Comparison of ENCODE assay signal across 31 cellular contexts in genomic region chr14:41418851-41419250, GRCh38.
"Had no signal": no experiment of that assay in that cellular context is flagged by ENCODE, and none has a peak within 500 bp of the region (broad histone marks: within the 10 kb centered on the region; RNA-seq: fewer than 3 reads in every experiment).

No MANE protein-coding gene starts in this region.

- H3K27ac ChIP-seq: brain microvascular endothelial cell, coronary artery, dorsolateral prefrontal cortex, esophagus muscularis mucosa, foreskin keratinocyte, gastrocnemius medialis, heart right ventricle, hepatocyte, WERI-Rb-1 had no signal

- H3K4me2 ChIP-seq: hepatocyte had no signal

- DNase-seq: activated CD4-positive, alpha-beta memory T cell treated with anti-CD3 and anti-CD28 coated beads for 36 hours; activated CD4-positive, alpha-beta T cell treated with anti-CD3 and anti-CD28 coated beads for 36 hours; activated CD4-positive, alpha-beta T cell treated with anti-CD3 and anti-CD28 coated beads, Interleukin-2, amount 10 ng/mL, durations not matched to agents 24 days and 14 days; activated CD4-positive, CD25-positive, alpha-beta regulatory T cell; activated CD4-positive, CD25-positive, alpha-beta regulatory T cell treated with anti-CD3 and anti-CD28 coated beads, Interleukin-2, amount 50 U/mL, for 72 hours; activated CD8-positive, alpha-beta memory T cell treated with anti-CD3 and anti-CD28 coated beads, Interleukin-2, amount 10 ng/mL, durations not matched to agents 7 days and 5 days; activated CD8-positive, alpha-beta memory T cell treated with anti-CD3 and anti-CD28 coated beads, Interleukin-2, amount 50 U/mL, for 4 hours; activated CD8-positive, alpha-beta T cell treated with anti-CD3 and anti-CD28 coated beads, Interleukin-2, amount 10 ng/mL, durations not matched to agents 7 days and 5 days; activated gamma-delta T cell; activated naive CD4-positive, alpha-beta T cell; activated naive CD4-positive, alpha-beta T cell treated with anti-CD3 and anti-CD28 coated beads, Interleukin-2, amount 10 ng/mL, durations not matched to agents 7 days and 5 days; activated T-cell treated with anti-CD3 and anti-CD28 coated beads, Interleukin-2, amount 50 U/mL, for 24 hours; activated T-cell treated with anti-CD3 and anti-CD28 coated beads, Interleukin-2, amount 50 U/mL, for 72 hours; amniotic stem cell; anterior cingulate cortex; brain microvascular endothelial cell; dorsolateral prefrontal cortex; effector memory CD8-positive, alpha-beta T cell; erythroblast; foreskin keratinocyte; gastrocnemius medialis; heart right ventricle; T-helper 17 cell; T1000; WERI-Rb-1 had no signal

- H3K27me3 ChIP-seq: brain microvascular endothelial cell, esophagus muscularis mucosa, foreskin keratinocyte, gastrocnemius medialis, heart right ventricle, hepatocyte had no signal

- ATAC-seq: activated CD4-positive, alpha-beta T cell treated with anti-CD3 and anti-CD28 coated beads for 36 hours; activated CD8-positive, alpha-beta memory T cell treated with anti-CD3 and anti-CD28 coated beads, Interleukin-2, amount 10 ng/mL, durations not matched to agents 7 days and 5 days; activated CD8-positive, alpha-beta T cell treated with anti-CD3 and anti-CD28 coated beads, Interleukin-2, amount 10 ng/mL, durations not matched to agents 7 days and 5 days; activated naive CD4-positive, alpha-beta T cell treated with anti-CD3 and anti-CD28 coated beads, Interleukin-2, amount 50 U/mL, for 72 hours; activated T-cell treated with anti-CD3 and anti-CD28 coated beads, Interleukin-2, amount 50 U/mL, for 72 hours; effector memory CD8-positive, alpha-beta T cell; foreskin keratinocyte; gastrocnemius medialis; heart right ventricle; T-helper 17 cell had no signal

- H3K9me3 ChIP-seq: esophagus muscularis mucosa, gastrocnemius medialis had no signal

- FAIRE-seq: astrocyte, bronchial epithelial cell had no signal

- H3K36me3 ChIP-seq: brain microvascular endothelial cell, esophagus muscularis mucosa, gastrocnemius medialis, heart right ventricle, WERI-Rb-1 had no signal

- H3K4me3 ChIP-seq: coronary artery, dorsolateral prefrontal cortex, esophagus muscularis mucosa, gastrocnemius medialis, heart right ventricle, hepatocyte had no signal

- H2AFZ ChIP-seq: hepatocyte had no signal

- H3K79me2 ChIP-seq: hepatocyte had no signal

- H3K4me1 ChIP-seq: esophagus muscularis mucosa, foreskin keratinocyte, gastrocnemius medialis, heart right ventricle had no signal
